ENCODE assay signal across 9 cellular contexts in genomic region chr3:106130384-106131084, GRCh38.
DNase-seq lines count a peak whose midpoint lies in the region; ATAC-seq, FAIRE-seq and TF ChIP-seq lines count a peak whose summit lies in the region.
"Had no signal": no experiment of that assay in that cellular context is flagged by ENCODE, and none has a peak within 500 bp of the region (broad histone marks: within the 10 kb centered on the region; RNA-seq: fewer than 3 reads in every experiment).

No MANE protein-coding gene starts in this region.

- CTCF ChIA-PET in CD4-positive, alpha-beta T cell (lab: Charles Lee) = no interaction called here

- H3K9me3 Mint-ChIP-seq in activated T-helper 2 cell treated with anti-CD3 and anti-CD28 coated beads, Interferon-gamma antibody, Interleukin-2, Interleukin-4, amounts not matched to agents 10 μg/mL and 5 μg/mL and 100 μg/mL, durations not matched to agents 14 hours and 24 hours and 36 hours = peaks cover 18% of the 10 kb centered on the region
- H3K9me3 Mint-ChIP-seq in type B pancreatic cell = no peaks in the 10 kb centered on the region
- no peaks in the 10 kb centered on the region for H3K9me3 Mint-ChIP-seq in CD4-positive, alpha-beta T cell

- POLR2A ChIA-PET in CD4-positive, alpha-beta T cell (lab: Charles Lee) = no interaction called here

- H3K36me3 ChIP-seq in small intestine (ENCODE audit: control insufficient read depth in 2 of 2, insufficient read depth in 2 of 2, low read length in 2 of 2) = no peaks in the 10 kb centered on the region

- DNase-seq in Right ventricle myocardium superior = no peak
- no peak for DNase-seq in cardiac septum (ENCODE audit: low spot score)
- no peak for DNase-seq in activated T-helper 2 cell treated with anti-CD3 and anti-CD28 coated beads, Interferon-gamma antibody, Interleukin-2, Interleukin-4, amounts not matched to agents 10 μg/mL and 5 μg/mL and 100 μg/mL, durations not matched to agents 14 hours and 24 hours and 36 hours (ENCODE audit: low spot score)
- DNase-seq in hepatic stellate cell (ENCODE audit: low spot score) = peak; percentile 60
- DNase-seq in type B pancreatic cell (ENCODE audit: extremely low spot score, unreplicated experiment) = no peak
- DNase-seq in GM13976 (ENCODE audit: low spot score) = no peak
- DNase-seq in CD4-positive, alpha-beta T cell = no peak
- no peak for DNase-seq in small intestine
- DNase-seq: NCI-H1105 treated with DMSO at 0.1 percent for 48 hours had no signal

- no peak overlapping the region for H3K4me3 Mint-ChIP-seq in activated T-helper 2 cell treated with anti-CD3 and anti-CD28 coated beads, Interferon-gamma antibody, Interleukin-2, Interleukin-4, amounts not matched to agents 10 μg/mL and 5 μg/mL and 100 μg/mL, durations not matched to agents 14 hours and 24 hours and 36 hours (ENCODE audit: low read depth)
- H3K4me3 Mint-ChIP-seq in type B pancreatic cell = peak overlapping the region; percentile 3
- no peak overlapping the region for H3K4me3 Mint-ChIP-seq in CD4-positive, alpha-beta T cell

- ATAC-seq in Right ventricle myocardium superior (ENCODE audit: poor library complexity) = peak; percentile 41
- ATAC-seq in CD4-positive, alpha-beta T cell (ENCODE audit: poor library complexity) = no peak

- in situ Hi-C loops in GM13976 (cut with MboI; ENCODE audit: low sequenced_read_pairs, unreplicated experiment) = no loop called here

- H3K27ac Mint-ChIP-seq in activated T-helper 2 cell treated with anti-CD3 and anti-CD28 coated beads, Interferon-gamma antibody, Interleukin-2, Interleukin-4, amounts not matched to agents 10 μg/mL and 5 μg/mL and 100 μg/mL, durations not matched to agents 14 hours and 24 hours and 36 hours = peak overlapping the region; percentile 48
- H3K27ac Mint-ChIP-seq in type B pancreatic cell = no peak overlapping the region
- no peak overlapping the region for H3K27ac Mint-ChIP-seq in CD4-positive, alpha-beta T cell

- H3K4me1 ChIP-seq in small intestine (ENCODE audit: control insufficient read depth in 2 of 2, insufficient read depth in 1 of 2, low read depth in 1 of 2, low read length in 1 of 2) = no peaks in the 10 kb centered on the region

- H3K9me3 ChIP-seq in CD4-positive, alpha-beta T cell (ENCODE audit: control insufficient read depth, low read length) = no peaks in the 10 kb centered on the region
- H3K9me3 ChIP-seq in small intestine (ENCODE audit: control insufficient read depth, low read depth) = no peaks in the 10 kb centered on the region

- FAIRE-seq in small intestine (lab: Jason Lieb, UNC) = no peak

- H3K27me3 ChIP-seq in CD4-positive, alpha-beta T cell (ENCODE audit: control insufficient read depth, insufficient read depth, low read length) = no peaks in the 10 kb centered on the region
- no peaks in the 10 kb centered on the region for H3K27me3 ChIP-seq in small intestine (ENCODE audit: control insufficient read depth in 2 of 2, insufficient read depth in 2 of 2, low read length in 2 of 2)

- peaks cover 3% of the 10 kb centered on the region for H3K36me3 Mint-ChIP-seq in activated T-helper 2 cell treated with anti-CD3 and anti-CD28 coated beads, Interferon-gamma antibody, Interleukin-2, Interleukin-4, amounts not matched to agents 10 μg/mL and 5 μg/mL and 100 μg/mL, durations not matched to agents 14 hours and 24 hours and 36 hours (ENCODE audit: low read depth)
- H3K36me3 Mint-ChIP-seq in type B pancreatic cell = no peaks in the 10 kb centered on the region
- H3K36me3 Mint-ChIP-seq in CD4-positive, alpha-beta T cell (ENCODE audit: low read depth) = no peaks in the 10 kb centered on the region

- WGBS in small intestine, 3 donors = 34 to 67% (median 58%) methylated on average over 1 of the region's 1 CpG

- no peak for TF ChIP-seq CTCF in type B pancreatic cell (conservative IDR thresholded peaks at IDR 0.05)
- TF ChIP-seq CTCF in GM13976 (IDR thresholded peaks at IDR 0.05; ENCODE audit: borderline replicate concordance, control extremely low read depth, extremely low read depth, insufficient read depth, missing control alignments) = no peak
- no peak for TF ChIP-seq CTCF in CD4-positive, alpha-beta T cell (IDR thresholded peaks at IDR 0.05)

- no peak overlapping the region for H3K4me3 ChIP-seq in small intestine (ENCODE audit: low read depth in 1 of 2, low read length in 2 of 2)

- H3K27ac ChIP-seq in CD4-positive, alpha-beta T cell (ENCODE audit: low read depth, low read length) = no peak overlapping the region
- H3K27ac ChIP-seq in small intestine (ENCODE audit: low read depth in 1 of 2, low read length in 1 of 2) = no peak overlapping the region

- H3K27me3 Mint-ChIP-seq in activated T-helper 2 cell treated with anti-CD3 and anti-CD28 coated beads, Interferon-gamma antibody, Interleukin-2, Interleukin-4, amounts not matched to agents 10 μg/mL and 5 μg/mL and 100 μg/mL, durations not matched to agents 14 hours and 24 hours and 36 hours (ENCODE audit: low read depth) = no peaks in the 10 kb centered on the region
- no peaks in the 10 kb centered on the region for H3K27me3 Mint-ChIP-seq in type B pancreatic cell
- H3K27me3 Mint-ChIP-seq in CD4-positive, alpha-beta T cell = no peaks in the 10 kb centered on the region

- H3K4me1 Mint-ChIP-seq in activated T-helper 2 cell treated with anti-CD3 and anti-CD28 coated beads, Interferon-gamma antibody, Interleukin-2, Interleukin-4, amounts not matched to agents 10 μg/mL and 5 μg/mL and 100 μg/mL, durations not matched to agents 14 hours and 24 hours and 36 hours (ENCODE audit: low read depth) = peaks cover 14% of the 10 kb centered on the region
- H3K4me1 Mint-ChIP-seq in type B pancreatic cell (ENCODE audit: unreplicated experiment) = peaks cover 15% of the 10 kb centered on the region
- no peaks in the 10 kb centered on the region for H3K4me1 Mint-ChIP-seq in CD4-positive, alpha-beta T cell (ENCODE audit: low read depth)

- intact Hi-C loops in Right ventricle myocardium superior (cut with DNase I) = no loop called here
- intact Hi-C loops in cardiac septum (cut with DNase I) = no loop called here
- intact Hi-C loops in activated T-helper 2 cell treated with anti-CD3 and anti-CD28 coated beads, Interferon-gamma antibody, Interleukin-2, Interleukin-4, amounts not matched to agents 10 μg/mL and 5 μg/mL and 100 μg/mL, durations not matched to agents 14 hours and 24 hours and 36 hours (cut with micrococcal nuclease) = loop anchor here (5.0 kb wide), 1 partner anchor 77 kb away; no protein-coding TSS in a partner anchor
- intact Hi-C loops in CD4-positive, alpha-beta T cell (cut with DNase I, micrococcal nuclease) = no loop called here
